In genomic region chr6:111838749-111839484, GRCh38 we compare ENCODE assay signal across 13 cellular contexts. TPM values are rescaled to one million over a fixed set of nuclear protein-coding genes. Genes with fewer than 3 reads are reported as not detected.
A peak's percentile ranks its signal among the peaks of the same experiment; 100 is the strongest.
DNase-seq lines count a peak whose midpoint lies in the region; ATAC-seq and TF ChIP-seq lines count a peak whose summit lies in the region.
"Had no signal": no experiment of that assay in that cellular context is flagged by ENCODE, and none has a peak within 500 bp of the region (broad histone marks: within the 10 kb centered on the region; RNA-seq: fewer than 3 reads in every experiment).

No MANE protein-coding gene starts in this region.

- ATAC-seq in effector memory CD8-positive, alpha-beta T cell (replicated peaks): no peak
- no peak for ATAC-seq in HG03565 (IDR thresholded peaks at IDR 0.05; ENCODE audit: unreplicated experiment)
- ATAC-seq in gastrocnemius medialis: no peak

- peak overlapping the region; percentile 61 to 71 for H3K4me3 Mint-ChIP-seq in effector memory CD8-positive, alpha-beta T cell
- H3K4me3 Mint-ChIP-seq: B cell, memory B cell had no signal

- intact Hi-C loops in uterus (cut with DNase I; ENCODE audit: low total_unique reads) (no loop called here), thyroid gland (cut with DNase I) (no loop called here), gastrocnemius medialis (cut with DNase I; ENCODE audit: low total_unique reads) (no loop called here)

- TF ChIP-seq POLR2A in Peyer's patch (IDR thresholded peaks at IDR 0.05) (no peak), uterus (IDR thresholded peaks at IDR 0.05) (no peak), thyroid gland (IDR thresholded peaks at IDR 0.05) (no peak), gastrocnemius medialis (IDR thresholded peaks at IDR 0.05) (no peak)

- H3K27ac ChIP-seq in Peyer's patch (peak overlapping the region in 3 of 4 donors; percentile 25 to 57 (median 44)), uterus (no peak overlapping the region), thyroid gland (no peak overlapping the region), gastrocnemius medialis (no peak overlapping the region)

- H3K36me3 Mint-ChIP-seq in effector memory CD8-positive, alpha-beta T cell (ENCODE audit: insufficient read depth): peaks cover 56% of the 10 kb centered on the region

- H3K9me3 ChIP-seq in Peyer's patch (no peaks in the 10 kb centered on the region), uterus (no peaks in the 10 kb centered on the region), thyroid gland (no peaks in the 10 kb centered on the region), gastrocnemius medialis (no peaks in the 10 kb centered on the region)

- peak; percentile 37 for DNase-seq in stimulated activated naive CD4-positive, alpha-beta T cell treated with Interleukin-2 at 50 U/mL for 16 hours (lab: John Stamatoyannopoulos, UW)
- no peak for DNase-seq in stimulated activated naive CD4-positive, alpha-beta T cell (lab: John Stamatoyannopoulos, UW)
- no peak for DNase-seq in Peyer's patch
- DNase-seq in effector memory CD8-positive, alpha-beta T cell: no peak
- DNase-seq in uterus: no peak
- DNase-seq in thyroid gland: no peak
- no peak for DNase-seq in gastrocnemius medialis
- DNase-seq: amniotic stem cell, NCI-H2107, NCI-H82 had no signal

- no peaks in the 10 kb centered on the region for H3K36me3 ChIP-seq in Peyer's patch
- no peaks in the 10 kb centered on the region for H3K36me3 ChIP-seq in uterus
- H3K36me3 ChIP-seq in thyroid gland: no peaks in the 10 kb centered on the region
- H3K36me3 ChIP-seq in gastrocnemius medialis: no peaks in the 10 kb centered on the region

- peak overlapping the region in 1 of 2 donors; percentile 86 for H3K27ac Mint-ChIP-seq in effector memory CD8-positive, alpha-beta T cell
- H3K27ac Mint-ChIP-seq: B cell had no signal

- no peaks in the 10 kb centered on the region for H3K9me3 Mint-ChIP-seq in effector memory CD8-positive, alpha-beta T cell
- H3K9me3 Mint-ChIP-seq: memory B cell had no signal

- no peaks in the 10 kb centered on the region for H3K27me3 Mint-ChIP-seq in effector memory CD8-positive, alpha-beta T cell
- H3K27me3 Mint-ChIP-seq: B cell, memory B cell had no signal

- peaks cover 25 to 52% of the 10 kb centered on the region in 2 donors for H3K4me1 Mint-ChIP-seq in effector memory CD8-positive, alpha-beta T cell (ENCODE audit: low read depth in 2 of 2)

- peaks cover 0 to 13% (median 4%) of the 10 kb centered on the region in 4 donors for H3K4me1 ChIP-seq in Peyer's patch
- H3K4me1 ChIP-seq in uterus: peaks cover 0 to 6% of the 10 kb centered on the region in 2 donors
- peaks cover 0 to 30% of the 10 kb centered on the region in 2 donors for H3K4me1 ChIP-seq in thyroid gland
- H3K4me1 ChIP-seq in gastrocnemius medialis: peaks cover 0 to 14% of the 10 kb centered on the region in 2 donors

- H3K27me3 ChIP-seq in Peyer's patch (no peaks in the 10 kb centered on the region), uterus (no peaks in the 10 kb centered on the region), thyroid gland (no peaks in the 10 kb centered on the region), gastrocnemius medialis (no peaks in the 10 kb centered on the region)

- H3K4me3 ChIP-seq in Peyer's patch (no peak overlapping the region), uterus (no peak overlapping the region), thyroid gland (replicated peaks in 1 of 3) (no peak overlapping the region), gastrocnemius medialis (no peak overlapping the region)

- in situ Hi-C loops in gastrocnemius medialis (cut with MboI; ENCODE audit: low sequenced_read_pairs in 4 of 4): no loop called here

- WGBS in thyroid gland, 2 donors: 86 to 90% methylated on average over 5 of the region's 5 CpGs

- TF ChIP-seq CTCF in Peyer's patch (IDR thresholded peaks at IDR 0.05) (no peak), uterus (IDR thresholded peaks at IDR 0.05) (no peak), thyroid gland (IDR thresholded peaks at IDR 0.05) (no peak), gastrocnemius medialis (IDR thresholded peaks at IDR 0.05 in 4 of 5, conservative IDR thresholded peaks at IDR 0.05 in 1 of 5) (no peak)

RNA-seq across cellular contexts. Expression of gene FYN, which starts 34.3 kb away (rescaled TPM):
- total RNA-seq in Peyer's patch: 100 to 1,000 TPM in 1 of 4 donors, 10 to 100 TPM in 3; 55.3 to 249 (median 74.3) TPM
- 100 to 1,000 TPM in 3 of 4 donors, 10 to 100 TPM in 1; 50.7 to 208 (median 135) TPM for total RNA-seq in uterus
- 100 to 1,000 TPM in 2 of 4 donors, 10 to 100 TPM in 2; 67.0 to 206 (median 95.9) TPM for total RNA-seq in thyroid gland
- total RNA-seq in gastrocnemius medialis: 10 to 100 TPM in 3 of 4 donors, 1 to 10 TPM in 1; 9.2 to 36.8 (median 17.0) TPM

Comparison
In these comparisons a context has a peak if more than half of its experiments do, and no peak if none do; other contexts are left out.
1. H3K27ac ChIP-seq: peak in Peyer's patch (3 of 4); none in uterus (0 of 2), thyroid gland (0 of 3) and gastrocnemius medialis (0 of 4).